Comparison of ENCODE assay signal across 8 cellular contexts in the genomic region with DNA sequence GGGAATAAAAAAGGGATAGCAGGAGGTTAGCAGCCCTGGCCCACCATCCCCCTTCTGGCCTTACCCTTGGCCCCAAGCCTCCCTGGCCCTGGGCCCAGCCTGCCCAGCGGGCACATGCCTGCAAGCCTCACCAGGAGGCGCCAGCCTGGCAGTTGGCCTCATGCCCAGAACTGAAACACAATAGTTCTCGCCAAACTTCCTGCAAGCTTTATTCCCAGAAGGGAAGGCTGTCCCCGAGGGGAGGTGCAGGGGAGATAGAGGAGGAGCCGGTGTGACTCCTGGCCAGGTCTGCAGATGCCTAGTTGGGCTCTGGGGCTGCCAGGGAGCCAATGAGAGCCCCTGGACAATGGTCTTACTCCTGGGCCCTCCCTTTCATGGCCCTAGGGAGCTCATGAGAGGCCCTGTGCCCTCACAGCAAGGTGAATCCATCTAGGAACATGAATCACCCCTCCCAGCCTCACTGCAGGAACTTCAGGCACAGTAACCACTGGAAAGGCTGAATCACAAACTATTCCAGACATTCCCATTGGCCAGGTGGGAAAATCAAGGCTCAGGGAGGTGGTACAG. TPM values are rescaled to one million over a fixed set of nuclear protein-coding genes. Genes with fewer than 3 reads are reported as not detected.
DNase-seq lines count a peak whose midpoint lies in the region; ATAC-seq and TF ChIP-seq lines count a peak whose summit lies in the region.

No MANE protein-coding gene starts in this region.

- H3K36me3 ChIP-seq in cardiac muscle cell, result no peaks in the 10 kb centered on the region
- H3K36me3 ChIP-seq in skeletal muscle satellite cell (ENCODE audit: insufficient read depth, low read length), result no peaks in the 10 kb centered on the region

- H3K27me3 ChIP-seq in cardiac muscle cell (no peaks in the 10 kb centered on the region), skeletal muscle satellite cell (ENCODE audit: control insufficient read depth, insufficient read depth, low read length) (peaks cover 5% of the 10 kb centered on the region)

- H3K4me1 ChIP-seq in cardiac muscle cell (ENCODE audit: low read depth), result peaks cover 21% of the 10 kb centered on the region
- H3K4me1 ChIP-seq in skeletal muscle satellite cell (ENCODE audit: control insufficient read depth, insufficient read depth, low read length), result peaks cover 37% of the 10 kb centered on the region

- H3K27ac ChIP-seq in cardiac muscle cell, result no peak overlapping the region

- peak; percentile 63 for TF ChIP-seq CTCF in cardiac muscle cell (IDR thresholded peaks at IDR 0.05; ENCODE audit: low read depth, low read length)

- no peak for ATAC-seq in HG03108 (IDR thresholded peaks at IDR 0.05; ENCODE audit: unreplicated experiment)

- H3K4me3 ChIP-seq in cardiac muscle cell (no peak overlapping the region), skeletal muscle satellite cell (ENCODE audit: low read length) (no peak overlapping the region)

- H3K9me3 ChIP-seq in cardiac muscle cell (ENCODE audit: low read depth), result no peaks in the 10 kb centered on the region
- no peaks in the 10 kb centered on the region for H3K9me3 ChIP-seq in skeletal muscle satellite cell (replicated peaks; ENCODE audit: low read length)

- no peak overlapping the region for H3K9ac ChIP-seq in skeletal muscle satellite cell (ENCODE audit: low read depth, low read length)

- DNase-seq in Caki2 (ENCODE audit: low read depth), result peak; percentile 99
- DNase-seq in NCI-H1436 (lab: John Stamatoyannopoulos, UW), result peak; percentile 98
- DNase-seq in UCSD-AML1 (lab: John Stamatoyannopoulos, UW; ENCODE audit: unreplicated experiment), result peak; percentile 43
- peak in 1 of 2 donors; percentile 87 for DNase-seq in cardiac muscle cell (ENCODE audit: low read depth in 1 of 2, low spot score in 1 of 2)
- no peak for DNase-seq in activated T-cell treated with anti-CD3 and anti-CD28 coated beads, Interleukin-2, amount 50 U/mL, for 48 hours
- DNase-seq in activated naive CD4-positive, alpha-beta T cell treated with anti-CD3 and anti-CD28 coated beads, Interleukin-2, amount 50 U/mL, for 16 hours, result no peak

- in situ Hi-C loops in Caki2 (cut with HindIII; ENCODE audit: low pct_unique_long_range_greater_than_20kb, low sequenced_read_pairs), result no loop called here

- peak overlapping the region; percentile 3 for H3K4me2 ChIP-seq in skeletal muscle satellite cell (ENCODE audit: low read length)

RNA-seq across cellular contexts. Expression of a gene that starts 4.0 kb away (rescaled TPM):
- 0.84 and 2.6 TPM in 2 replicates for total RNA-seq in Caki2 (2014; rRNA removed; shearing (Covaris generic); ENCODE audit: low replicate concordance)
- total RNA-seq in cardiac muscle cell, result 2.3 and 9.5 TPM in 2 replicates
- polyA plus RNA-seq in cardiac muscle cell, result 3.1 and 6.2 TPM in 2 replicates
- total RNA-seq in skeletal muscle satellite cell (2012; rRNA removed), result not detected in 2 replicates

RNA-seq across cellular contexts. Expression of a gene that starts 37.5 kb away (rescaled TPM):
- 14.9 and 17.7 TPM in 2 replicates for total RNA-seq in Caki2 (2014; rRNA removed; shearing (Covaris generic); ENCODE audit: low replicate concordance)
- 32.5 and 49.6 TPM in 2 replicates for total RNA-seq in cardiac muscle cell
- polyA plus RNA-seq in cardiac muscle cell, result 38.6 and 55.5 TPM in 2 replicates
- 0.44 TPM in 1 of 2 replicates, not detected in the other for total RNA-seq in skeletal muscle satellite cell (2012; rRNA removed)

Comparison
In these comparisons a context has a peak if more than half of its experiments do, and no peak if none do; other contexts are left out.
1. DNase-seq: peak in Caki2 (single experiment), NCI-H1436 (single experiment) and UCSD-AML1 (single experiment); none in activated T-cell treated with anti-CD3 and anti-CD28 coated beads, Interleukin-2, amount 50 U/mL, for 48 hours (0 of 2) and activated naive CD4-positive, alpha-beta T cell treated with anti-CD3 and anti-CD28 coated beads, Interleukin-2, amount 50 U/mL, for 16 hours (single experiment).